9 cellular contexts compared by ENCODE assay signal in the genomic region with DNA sequence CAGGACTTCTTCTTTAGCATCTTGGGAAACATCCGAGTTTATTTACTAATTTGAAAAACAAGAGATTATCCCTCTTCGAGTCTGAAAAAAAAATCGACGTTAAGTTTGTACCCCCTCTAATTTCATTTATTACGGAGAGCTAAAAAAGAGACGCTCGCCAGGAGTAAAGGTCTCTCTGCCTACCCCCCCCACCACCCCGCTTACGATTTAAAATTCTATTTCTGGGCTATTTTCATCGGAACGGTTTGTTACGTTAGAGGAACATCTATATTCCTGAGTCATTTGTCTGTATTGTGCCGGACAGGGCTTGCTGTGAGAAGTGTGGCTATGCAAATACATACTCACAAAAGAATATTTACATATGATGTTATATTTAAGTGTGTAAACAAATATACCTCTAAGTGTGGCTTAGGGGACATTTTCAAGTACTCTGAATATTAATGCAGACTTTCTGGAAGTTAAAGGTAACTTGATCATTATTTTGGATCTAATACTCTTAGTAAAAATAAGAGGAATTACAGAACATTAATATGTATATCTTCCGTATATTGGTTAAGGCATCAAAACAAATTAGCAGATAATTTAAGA. TPM values are rescaled to one million over a fixed set of nuclear protein-coding genes. Genes with fewer than 3 reads are reported as not detected.
A peak's percentile ranks its signal among the peaks of the same experiment; 100 is the strongest.
DNase-seq lines count a peak whose midpoint lies in the region; ATAC-seq and TF ChIP-seq lines count a peak whose summit lies in the region.
"Had no signal": no experiment of that assay in that cellular context is flagged by ENCODE, and none has a peak within 500 bp of the region (broad histone marks: within the 10 kb centered on the region; RNA-seq: fewer than 3 reads in every experiment).

No MANE protein-coding gene starts in this region.

- peak overlapping the region; percentile 91 for H3K4me3 Mint-ChIP-seq in neural progenitor cell

- H3K27me3 Mint-ChIP-seq in neural progenitor cell (ENCODE audit: insufficient read depth, low read depth): peaks cover 68% of the 10 kb centered on the region

- peak overlapping the region; percentile 99 for H2AFZ ChIP-seq in SK-N-SH (ENCODE audit: low read depth)
- no peak overlapping the region for H2AFZ ChIP-seq in neural progenitor cell (replicated peaks)

- H4K20me1 ChIP-seq in SK-N-SH (ENCODE audit: insufficient read depth): peaks cover 3% of the 10 kb centered on the region; the same call in 1 of the 2 replicates
- H4K20me1 ChIP-seq in neural progenitor cell (ENCODE audit: low read depth): peaks cover 57% of the 10 kb centered on the region

- H3K4me2 ChIP-seq in SK-N-SH: peak overlapping the region; percentile 91
- no peak overlapping the region for H3K4me2 ChIP-seq in neural progenitor cell

- H3K9me3 Mint-ChIP-seq in neural progenitor cell: peaks cover under 1% of the 10 kb centered on the region

- no peak for DNase-seq in SK-N-SH
- DNase-seq in adipocyte (ENCODE audit: low read depth): no peak
- DNase-seq in neural progenitor cell (ENCODE audit: low spot score): no peak
- no peak for DNase-seq in NCI-H1694 treated with DMSO at 0.1 percent for 48 hours (lab: John Stamatoyannopoulos, UW)
- DNase-seq in activated gamma-delta T cell treated with Interleukin-2 at 50 U/mL for 16 hours: no peak
- no peak for DNase-seq in SK-N-DZ (ENCODE audit: low spot score)
- DNase-seq: MV-4-11 had no signal

- peaks cover 47% of the 10 kb centered on the region for H3K4me1 Mint-ChIP-seq in neural progenitor cell

- no peak for ATAC-seq in SK-N-SH treated with all-trans-retinoic acid at 6 μM for 48 hours

- no peak for TF ChIP-seq RAD21 in SK-N-SH (IDR thresholded peaks at IDR 0.05; ENCODE audit: low read length)

- TF ChIP-seq CTCF in SK-N-SH (IDR thresholded peaks at IDR 0.05) (no peak), neural progenitor cell (IDR thresholded peaks at IDR 0.05) (no peak)

- no peak for TF ChIP-seq EP300 in SK-N-SH (IDR thresholded peaks at IDR 0.05; ENCODE audit: borderline replicate concordance in 1 of 2, low read depth in 1 of 2, low read length in 1 of 2)

- H3K9me3 ChIP-seq in SK-N-SH (no peaks in the 10 kb centered on the region), HUES64 (ENCODE audit: insufficient read depth, low read depth, low read length) (no peaks in the 10 kb centered on the region), adipocyte (ENCODE audit: control insufficient read depth, low read length) (no peaks in the 10 kb centered on the region), neural progenitor cell (ENCODE audit: low read depth) (no peaks in the 10 kb centered on the region)

- POLR2A ChIA-PET in SK-N-SH (lab: Yijun Ruan, JAX): interaction anchor here (0.6 to 1.0 kb wide), 2 partner anchors 234 to 670 kb away, joined by 3 read pairs; no protein-coding TSS in a partner anchor

- 51% methylated on average over 14 of the region's 14 CpGs for WGBS in SK-N-SH (ENCODE audit: low lambda C conversion rate)
- 0% methylated on average over 7 of the region's 14 CpGs for WGBS in HUES64

- peaks cover 1% of the 10 kb centered on the region for H3K36me3 Mint-ChIP-seq in neural progenitor cell

- peak overlapping the region in 1 of 2 experiments; percentile 85; a peak in 2 of 4 replicates for H3K27ac ChIP-seq in SK-N-SH (ENCODE audit: low read depth in 2 of 2, low read length in 1 of 2)
- H3K27ac ChIP-seq in HUES64 (ENCODE audit: low read depth, low read length): no peak overlapping the region
- no peak overlapping the region for H3K27ac ChIP-seq in neural progenitor cell

- H3F3A ChIP-seq in SK-N-SH (replicated peaks; ENCODE audit: insufficient read depth) (peaks cover 16% of the 10 kb centered on the region), neural progenitor cell (ENCODE audit: low read depth) (peaks cover 21% of the 10 kb centered on the region)

- no peaks in the 10 kb centered on the region for H3K9me2 ChIP-seq in SK-N-SH

- H3K27me3 ChIP-seq in SK-N-SH (ENCODE audit: insufficient read depth): no peaks in the 10 kb centered on the region
- peaks cover 70% of the 10 kb centered on the region for H3K27me3 ChIP-seq in HUES64 (ENCODE audit: insufficient read depth, low read length)
- H3K27me3 ChIP-seq in adipocyte (replicated peaks; ENCODE audit: control insufficient read depth, insufficient read depth, low read length): no peaks in the 10 kb centered on the region
- H3K27me3 ChIP-seq in neural progenitor cell: peaks cover 71% of the 10 kb centered on the region

- H3K36me3 ChIP-seq in SK-N-SH (replicated peaks in 1 of 2; ENCODE audit: control insufficient read depth in 1 of 2, insufficient read depth in 2 of 2, low read length in 1 of 2) (peaks cover 0 to 3% of the 10 kb centered on the region in 2 experiments), HUES64 (ENCODE audit: insufficient read depth, low read length) (no peaks in the 10 kb centered on the region), adipocyte (ENCODE audit: control insufficient read depth, insufficient read depth, low read length, severe bottlenecking) (no peaks in the 10 kb centered on the region), neural progenitor cell (no peaks in the 10 kb centered on the region)

- peaks cover 49% of the 10 kb centered on the region for H3K79me2 ChIP-seq in SK-N-SH (ENCODE audit: insufficient read depth)
- peaks cover 22% of the 10 kb centered on the region for H3K79me2 ChIP-seq in neural progenitor cell (ENCODE audit: low read depth)

- peaks cover 3 to 15% of the 10 kb centered on the region in 2 experiments; a peak in 3 of 4 replicates for H3K4me1 ChIP-seq in SK-N-SH (ENCODE audit: control insufficient read depth in 1 of 2, insufficient read depth in 2 of 2, low read depth in 1 of 2, low read length in 1 of 2)
- H3K4me1 ChIP-seq in HUES64 (ENCODE audit: insufficient read depth, low read length): peaks cover 26% of the 10 kb centered on the region
- H3K4me1 ChIP-seq in adipocyte (ENCODE audit: control insufficient read depth, insufficient read depth, low read length): peaks cover 25% of the 10 kb centered on the region
- H3K4me1 ChIP-seq in neural progenitor cell: peaks cover 6% of the 10 kb centered on the region

- H3K27ac Mint-ChIP-seq in neural progenitor cell: no peak overlapping the region

- CTCF ChIA-PET in SK-N-SH (lab: Yijun Ruan, JAX): interaction anchor here (0.7 to 3.0 kb wide), 4 partner anchors 102 to 385 kb away, joined by 3 to 10 read pairs (median 4); no protein-coding TSS in a partner anchor

- H3K9ac ChIP-seq in SK-N-SH (0 out of 2 replicates have a peak overlapping the region, but pooled peaks have one; percentile 25), HUES64 (ENCODE audit: low read depth, low read length) (no peak overlapping the region), adipocyte (ENCODE audit: low read length) (peak overlapping the region; percentile 85), neural progenitor cell (no peak overlapping the region)

- H3K4me3 ChIP-seq in SK-N-SH (ENCODE audit: low read depth in 2 of 2, low read length in 1 of 2): peak overlapping the region; percentile 90 to 91
- peak overlapping the region; percentile 52 for H3K4me3 ChIP-seq in HUES64 (ENCODE audit: low read length)
- peak overlapping the region; percentile 90 for H3K4me3 ChIP-seq in adipocyte (ENCODE audit: low read length)
- no peak overlapping the region for H3K4me3 ChIP-seq in neural progenitor cell

TF ChIP-seq in SK-N-SH, 30 proteins besides CTCF, POLR2A, EP300 and RAD21 (continues in another document):
- TF ChIP-seq MXI1 (IDR thresholded peaks at IDR 0.05; ENCODE audit: low read depth, low read length): no peak
- no peak for TF ChIP-seq GABPA (IDR thresholded peaks at IDR 0.05; ENCODE audit: low read depth)
- no peak for TF ChIP-seq NRF1 (IDR thresholded peaks at IDR 0.05; ENCODE audit: low read depth, low read length)
- no peak for TF ChIP-seq POLR2AphosphoS5 (IDR thresholded peaks at IDR 0.05; ENCODE audit: low read depth, low read length)
- TF ChIP-seq USF2 (IDR thresholded peaks at IDR 0.05; ENCODE audit: borderline replicate concordance, low read depth, low read length): no peak

TF ChIP-seq in SK-N-SH treated with all-trans-retinoic acid at 6 μM for 48 hours, 23 proteins besides CTCF, POLR2A, EP300 and RAD21:
- TF ChIP-seq ZNF8 (CRISPR knock-in tag; IDR thresholded peaks at IDR 0.05): no peak
- no peak for TF ChIP-seq ZFP30 (CRISPR knock-in tag; IDR thresholded peaks at IDR 0.05)
- TF ChIP-seq, protein P1, sequence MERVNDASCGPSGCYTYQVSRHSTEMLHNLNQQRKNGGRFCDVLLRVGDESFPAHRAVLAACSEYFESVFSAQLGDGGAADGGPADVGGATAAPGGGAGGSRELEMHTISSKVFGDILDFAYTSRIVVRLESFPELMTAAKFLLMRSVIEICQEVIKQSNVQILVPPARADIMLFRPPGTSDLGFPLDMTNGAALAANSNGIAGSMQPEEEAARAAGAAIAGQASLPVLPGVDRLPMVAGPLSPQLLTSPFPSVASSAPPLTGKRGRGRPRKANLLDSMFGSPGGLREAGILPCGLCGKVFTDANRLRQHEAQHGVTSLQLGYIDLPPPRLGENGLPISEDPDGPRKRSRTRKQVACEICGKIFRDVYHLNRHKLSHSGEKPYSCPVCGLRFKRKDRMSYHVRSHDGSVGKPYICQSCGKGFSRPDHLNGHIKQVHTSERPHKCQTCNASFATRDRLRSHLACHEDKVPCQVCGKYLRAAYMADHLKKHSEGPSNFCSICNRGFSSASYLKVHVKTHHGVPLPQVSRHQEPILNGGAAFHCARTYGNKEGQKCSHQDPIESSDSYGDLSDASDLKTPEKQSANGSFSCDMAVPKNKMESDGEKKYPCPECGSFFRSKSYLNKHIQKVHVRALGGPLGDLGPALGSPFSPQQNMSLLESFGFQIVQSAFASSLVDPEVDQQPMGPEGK (CRISPR knock-in tag; IDR thresholded peaks at IDR 0.05; ENCODE audit: borderline replicate concordance): no peak
- TF ChIP-seq ZNF565 (CRISPR knock-in tag; conservative IDR thresholded peaks at IDR 0.05; ENCODE audit: low read depth): no peak

RNA-seq across cellular contexts. Expression of gene SHOX2, which starts 1.4 kb away (rescaled TPM):
- 17.1 and 20.2 TPM in 2 replicates for polyA plus RNA-seq in SK-N-SH (2012; rRNA removed)
- 10.8 and 11.8 TPM in 2 replicates for polyA plus RNA-seq in SK-N-SH (2012; cell fraction: cytosol; rRNA removed)
- polyA plus RNA-seq in SK-N-SH (2012; cell fraction: nucleus; rRNA removed): 81.5 and 86.0 TPM in 2 replicates
- polyA plus RNA-seq in HUES64 (2013, experiment 1 of 2): 0.25 TPM
- 1.0 TPM for polyA plus RNA-seq in HUES64 (2013, experiment 2 of 2)
- not detected in 2 replicates for total RNA-seq in neural progenitor cell (ENCODE audit: low replicate concordance)
- 3.7 and 5.3 TPM in 2 replicates for polyA plus RNA-seq in SK-N-DZ (2014; cell fraction: cytosol; rRNA removed)
- polyA plus RNA-seq in SK-N-DZ (2014; cell fraction: nucleus; rRNA removed): 4.6 and 4.7 TPM in 2 replicates

RNA-seq across cellular contexts. Expression of gene RSRC1, which starts 2.3 kb away (rescaled TPM):
- 4.4 and 4.5 TPM in 2 replicates for polyA plus RNA-seq in SK-N-SH (2012; rRNA removed)
- 8.6 and 10.9 TPM in 2 replicates for polyA plus RNA-seq in SK-N-SH (2012; cell fraction: cytosol; rRNA removed)
- polyA plus RNA-seq in SK-N-SH (2012; cell fraction: nucleus; rRNA removed): 2.7 and 5.1 TPM in 2 replicates
- polyA plus RNA-seq in HUES64 (2013, experiment 1 of 2): 24.3 TPM
- 24.5 TPM for polyA plus RNA-seq in HUES64 (2013, experiment 2 of 2)
- total RNA-seq in neural progenitor cell (ENCODE audit: low replicate concordance): 48.6 and 80.5 TPM in 2 replicates
- 40.5 and 45.4 TPM in 2 replicates for polyA plus RNA-seq in SK-N-DZ (2014; cell fraction: cytosol; rRNA removed)
- polyA plus RNA-seq in SK-N-DZ (2014; cell fraction: nucleus; rRNA removed): 13.8 and 26.2 TPM in 2 replicates

Comparison
In these comparisons a context has a peak if more than half of its experiments do, and no peak if none do; other contexts are left out.
1. H3K9ac ChIP-seq: peak in SK-N-SH (single experiment) and adipocyte (single experiment); none in HUES64 (single experiment) and neural progenitor cell (single experiment).